ENCODE assay signal across 1 cellular context in the genomic region with DNA sequence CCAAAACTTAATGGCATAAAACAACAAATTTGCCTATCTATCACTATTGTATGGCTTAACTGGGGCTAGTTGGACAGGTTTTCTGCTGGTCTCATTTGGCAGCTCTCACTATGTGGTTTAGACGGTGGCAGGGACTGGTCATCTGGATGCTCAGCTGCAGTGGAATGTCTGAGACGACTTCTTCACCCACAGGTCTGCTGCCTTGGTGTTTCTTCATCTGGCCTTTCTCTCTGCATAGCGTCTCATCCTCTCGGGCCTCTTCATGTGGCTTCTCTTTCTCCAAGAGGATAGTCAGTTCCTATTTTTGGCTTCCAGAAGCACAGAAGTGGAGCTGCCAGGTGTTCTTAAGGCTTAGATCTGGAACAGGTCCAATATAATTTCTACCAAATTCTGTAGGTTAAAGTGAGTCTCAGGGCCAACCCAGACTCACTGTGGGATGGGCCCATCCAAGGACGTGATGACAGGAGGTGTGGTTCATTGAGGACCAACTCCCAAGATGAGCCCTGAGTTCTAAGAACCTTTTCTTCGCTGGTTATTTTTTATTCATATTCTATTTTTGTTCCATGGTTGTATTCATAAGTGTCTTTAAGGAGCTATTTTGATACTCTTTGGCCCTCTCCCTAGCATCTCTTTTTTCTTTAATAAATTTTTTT.
A peak's percentile ranks its signal among the peaks of the same experiment; 100 is the strongest.
TF ChIP-seq lines count a peak whose summit lies in the region.

No MANE protein-coding gene starts in this region.

TF ChIP-seq in K562, 482 proteins besides CTCF, POLR2A, EP300 and RAD21:
- TF ChIP-seq, protein P1, sequence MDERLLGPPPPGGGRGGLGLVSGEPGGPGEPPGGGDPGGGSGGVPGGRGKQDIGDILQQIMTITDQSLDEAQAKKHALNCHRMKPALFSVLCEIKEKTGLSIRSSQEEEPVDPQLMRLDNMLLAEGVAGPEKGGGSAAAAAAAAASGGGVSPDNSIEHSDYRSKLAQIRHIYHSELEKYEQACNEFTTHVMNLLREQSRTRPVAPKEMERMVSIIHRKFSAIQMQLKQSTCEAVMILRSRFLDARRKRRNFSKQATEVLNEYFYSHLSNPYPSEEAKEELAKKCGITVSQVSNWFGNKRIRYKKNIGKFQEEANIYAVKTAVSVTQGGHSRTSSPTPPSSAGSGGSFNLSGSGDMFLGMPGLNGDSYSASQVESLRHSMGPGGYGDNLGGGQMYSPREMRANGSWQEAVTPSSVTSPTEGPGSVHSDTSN (CRISPR knock-in tag; IDR thresholded peaks at IDR 0.05; ENCODE audit: low read depth) = no peak
- TF ChIP-seq, protein P1 (tag; conservative IDR thresholded peaks at IDR 0.05; ENCODE audit: low read depth) = peak; percentile 61
- TF ChIP-seq MEIS2 (IDR thresholded peaks at IDR 0.05; ENCODE audit: partially characterized antibody) (peak; percentile 73), HDAC2 (IDR thresholded peaks at IDR 0.05) (no peak)
